ENCODE assay signal across 1 cellular context in genomic region chr1:40404670-40405462, GRCh38.
TF ChIP-seq lines count a peak whose summit lies in the region.

No MANE protein-coding gene starts in this region.

TF ChIP-seq in GM23338, 12 proteins besides CTCF, POLR2A, EP300 and RAD21 (continued from another document):
- TF ChIP-seq ZNF462 (CRISPR knock-in tag; IDR thresholded peaks at IDR 0.05) (no peak), ZNF114 (CRISPR knock-in tag; IDR thresholded peaks at IDR 0.05) (no peak), JUNB (IDR thresholded peaks at IDR 0.05; ENCODE audit: unreplicated experiment) (no peak), REST (IDR thresholded peaks at IDR 0.05; ENCODE audit: unreplicated experiment) (no peak), EZH2 (IDR thresholded peaks at IDR 0.05; ENCODE audit: low read depth, unreplicated experiment) (no peak), CREB1 (CRISPR knock-in tag; IDR thresholded peaks at IDR 0.05; ENCODE audit: low read depth) (no peak), EZH2phosphoT487 (IDR thresholded peaks at IDR 0.05; ENCODE audit: unreplicated experiment) (no peak)
